10 cellular contexts compared by ENCODE assay signal in the genomic region with DNA sequence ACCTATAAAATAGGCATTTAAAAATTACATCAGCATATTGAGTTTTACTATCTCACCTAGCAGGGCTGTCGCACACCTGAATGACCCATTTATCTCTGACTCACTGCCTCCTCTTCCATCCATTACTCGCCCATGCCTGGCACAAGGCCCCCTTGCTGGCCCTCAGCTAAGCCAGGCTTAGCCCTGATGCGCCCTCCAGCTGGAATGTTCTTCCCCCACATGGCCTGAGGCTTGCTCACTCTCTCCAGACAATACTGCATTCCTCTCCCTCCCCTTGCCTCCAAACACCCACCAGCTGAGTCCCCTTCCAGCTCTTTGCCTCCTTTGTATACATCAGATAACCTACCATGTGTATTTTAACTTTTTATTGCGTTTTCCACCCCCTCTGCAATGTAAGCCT. TPM values are rescaled to one million over a fixed set of nuclear protein-coding genes. Genes with fewer than 3 reads are reported as not detected.
A peak's percentile ranks its signal among the peaks of the same experiment; 100 is the strongest.
DNase-seq lines count a peak whose midpoint lies in the region; ATAC-seq and TF ChIP-seq lines count a peak whose summit lies in the region.
"Had no signal": no experiment of that assay in that cellular context is flagged by ENCODE, and none has a peak within 500 bp of the region (broad histone marks: within the 10 kb centered on the region; RNA-seq: fewer than 3 reads in every experiment).

No MANE protein-coding gene starts in this region.

- in situ Hi-C loops in brain microvascular endothelial cell (cut with HindIII; ENCODE audit: low pct_ligation_motif_present, low sequenced_read_pairs): no loop called here

- no peak overlapping the region for H2BK120ac ChIP-seq in mesendoderm (ENCODE audit: low read depth, low read length)

- no peak overlapping the region for H3K18ac ChIP-seq in mesendoderm (ENCODE audit: low read length)

- H3K27me3 ChIP-seq in right atrium auricular region (no peaks in the 10 kb centered on the region), brain microvascular endothelial cell (replicated peaks) (no peaks in the 10 kb centered on the region), mesendoderm (ENCODE audit: insufficient read depth, low read length, poor library complexity) (no peaks in the 10 kb centered on the region), uterus (no peaks in the 10 kb centered on the region), body of pancreas (no peaks in the 10 kb centered on the region)

- H3K9me3 ChIP-seq in right atrium auricular region (no peaks in the 10 kb centered on the region), uterus (no peaks in the 10 kb centered on the region), body of pancreas (no peaks in the 10 kb centered on the region)

- WGBS in mesendoderm (ENCODE audit: extremely low coverage, insufficient coverage, low lambda C conversion rate): no CpG with 5 or more reads among the region's 4 CpGs
- WGBS in body of pancreas, 2 donors: 78 to 82% methylated on average over 4 of the region's 4 CpGs

- TF ChIP-seq CTCF in right atrium auricular region (IDR thresholded peaks at IDR 0.05): no peak
- TF ChIP-seq CTCF in brain microvascular endothelial cell (IDR thresholded peaks at IDR 0.05; ENCODE audit: low read depth, low read length, missing control alignments): no peak
- TF ChIP-seq CTCF in uterus (IDR thresholded peaks at IDR 0.05): no peak
- no peak for TF ChIP-seq CTCF in body of pancreas (IDR thresholded peaks at IDR 0.05)

- no peak overlapping the region for H3K23ac ChIP-seq in mesendoderm (ENCODE audit: low read length)

- H3K79me1 ChIP-seq in mesendoderm (ENCODE audit: low read length): no peaks in the 10 kb centered on the region

- H2BK15ac ChIP-seq in mesendoderm (replicated peaks; ENCODE audit: low read depth): no peak overlapping the region

- no peak overlapping the region for H3K4me3 ChIP-seq in right atrium auricular region
- no peak overlapping the region for H3K4me3 ChIP-seq in brain microvascular endothelial cell (ENCODE audit: low read depth, low read length)
- no peak overlapping the region for H3K4me3 ChIP-seq in mesendoderm (ENCODE audit: low read length)
- no peak overlapping the region for H3K4me3 ChIP-seq in uterus
- H3K4me3 ChIP-seq in body of pancreas: no peak overlapping the region

- no peak for DNase-seq in right atrium auricular region (ENCODE audit: low spot score)
- no peak for DNase-seq in Right ventricle myocardium superior
- DNase-seq in brain microvascular endothelial cell: peak; percentile 43
- DNase-seq in mesendoderm: peak; percentile 94
- peak; percentile 57 to 59 for DNase-seq in uterus
- DNase-seq in body of pancreas: no peak
- DNase-seq in hippocampal formation (lab: John Stamatoyannopoulos, UW): no peak
- no peak for DNase-seq in NOMO-1 (lab: John Stamatoyannopoulos, UW; ENCODE audit: unreplicated experiment in 2 of 2)
- DNase-seq: activated CD4-positive, CD25-positive, alpha-beta regulatory T cell treated with anti-CD3 and anti-CD28 coated beads, Interleukin-2, amount 50 U/mL, for 72 hours; NCI-H1436 had no signal

- H3K79me2 ChIP-seq in mesendoderm (ENCODE audit: control insufficient read depth, insufficient read depth, low read length): no peaks in the 10 kb centered on the region

- no peak overlapping the region for H4K8ac ChIP-seq in mesendoderm (ENCODE audit: low read depth, low read length)

- intact Hi-C loops in Right ventricle myocardium superior (cut with DNase I): no loop called here
- intact Hi-C loops in uterus (cut with DNase I; ENCODE audit: low total_unique reads): no loop called here
- intact Hi-C loops in body of pancreas (cut with DNase I): no loop called here

- no peak overlapping the region for H3K9ac ChIP-seq in mesendoderm (ENCODE audit: low read length)

- H3K4me1 ChIP-seq in right atrium auricular region (peaks cover 0 to 73% of the 10 kb centered on the region in 2 donors), mesendoderm (ENCODE audit: control insufficient read depth, low read depth, low read length) (peaks cover 3% of the 10 kb centered on the region), uterus (peaks cover 44 to 49% of the 10 kb centered on the region in 2 donors), body of pancreas (peaks cover 12% of the 10 kb centered on the region)

- no peak overlapping the region for H3K56ac ChIP-seq in mesendoderm (ENCODE audit: low read length)

- H2AK5ac ChIP-seq in mesendoderm (ENCODE audit: low read length): no peak overlapping the region

- ATAC-seq in Right ventricle myocardium superior (ENCODE audit: poor library complexity) (no peak), body of pancreas (no peak)

- H3K4ac ChIP-seq in mesendoderm (ENCODE audit: low read depth, low read length): no peak overlapping the region

- no peak overlapping the region for H4K5ac ChIP-seq in mesendoderm (ENCODE audit: low read length)

- TF ChIP-seq POLR2A in uterus (IDR thresholded peaks at IDR 0.05) (no peak), body of pancreas (IDR thresholded peaks at IDR 0.05) (no peak)

- H2BK5ac ChIP-seq in mesendoderm (ENCODE audit: low read length): no peak overlapping the region

- peaks cover 3% of the 10 kb centered on the region for H3K36me3 ChIP-seq in right atrium auricular region
- H3K36me3 ChIP-seq in brain microvascular endothelial cell (replicated peaks): no peaks in the 10 kb centered on the region
- H3K36me3 ChIP-seq in mesendoderm (ENCODE audit: control insufficient read depth, insufficient read depth, low read length): no peaks in the 10 kb centered on the region
- no peaks in the 10 kb centered on the region for H3K36me3 ChIP-seq in uterus
- H3K36me3 ChIP-seq in body of pancreas (replicated peaks in 1 of 2; ENCODE audit: insufficient read depth in 1 of 2, low read depth in 2 of 2): no peaks in the 10 kb centered on the region

- H3K27ac ChIP-seq in right atrium auricular region (peak overlapping the region; percentile 11 to 17), brain microvascular endothelial cell (peak overlapping the region; percentile 26), mesendoderm (ENCODE audit: low read depth, low read length) (no peak overlapping the region), uterus (peak overlapping the region; percentile 93 to 97), body of pancreas (no peak overlapping the region)

- no peak overlapping the region for H3K4me2 ChIP-seq in mesendoderm (ENCODE audit: low read length)

RNA-seq across cellular contexts. Expression of a gene that starts 7.2 kb away (rescaled TPM):
- total RNA-seq in right atrium auricular region: 10 to 100 TPM; 14.4 to 18.4 TPM
- total RNA-seq in Right ventricle myocardium superior: 10.4 TPM
- polyA plus RNA-seq in mesendoderm (2013, experiment 1 of 2): 2.8 TPM
- polyA plus RNA-seq in mesendoderm (2013, experiment 2 of 2): 3.0 TPM
- 100 to 1,000 TPM in 1 of 4 donors, 10 to 100 TPM in 3; 58.8 to 154 (median 75.5) TPM for total RNA-seq in uterus
- 10 to 100 TPM; 13.7 to 21.8 TPM for total RNA-seq in body of pancreas

Comparison
In these comparisons a context has a peak if more than half of its experiments do, and no peak if none do; other contexts are left out.
1. DNase-seq: peak in brain microvascular endothelial cell (single experiment), mesendoderm (single experiment) and uterus (2 of 2); none in right atrium auricular region (single experiment), Right ventricle myocardium superior (single experiment), body of pancreas (0 of 4), hippocampal formation (0 of 2) and NOMO-1 (0 of 2).
2. H3K27ac ChIP-seq: peak in right atrium auricular region (2 of 2), brain microvascular endothelial cell (single experiment) and uterus (2 of 2); none in mesendoderm (single experiment) and body of pancreas (0 of 4).